In genomic region chr19:38543807-38544568, GRCh38 we compare ENCODE assay signal across 8 cellular contexts.
DNase-seq lines count a peak whose midpoint lies in the region; ATAC-seq lines count a peak whose summit lies in the region.

No MANE protein-coding gene starts in this region.

- no peaks in the 10 kb centered on the region for H3K36me3 ChIP-seq in trophoblast cell (ENCODE audit: control insufficient read depth in 1 of 2, insufficient read depth in 2 of 2, low read length in 2 of 2)

- peaks cover 10% of the 10 kb centered on the region for H3K9me3 Mint-ChIP-seq in activated T-helper 2 cell treated with anti-CD3 and anti-CD28 coated beads, Interferon-gamma antibody, Interleukin-2, Interleukin-4, amounts not matched to agents 10 μg/mL and 5 μg/mL and 100 μg/mL, durations not matched to agents 14 hours and 24 hours and 36 hours

- no peak overlapping the region for H3K9ac ChIP-seq in trophoblast cell (ENCODE audit: low read length)

- no peak overlapping the region for H3K23ac ChIP-seq in trophoblast cell (ENCODE audit: low read length)

- no peak overlapping the region for H4K8ac ChIP-seq in trophoblast cell (ENCODE audit: low read depth, low read length)

- H3K9me3 ChIP-seq in trophoblast cell (ENCODE audit: insufficient read depth, low read depth, low read length) = no peaks in the 10 kb centered on the region

- ATAC-seq in GM18858 (IDR thresholded peaks at IDR 0.05; ENCODE audit: unreplicated experiment) (no peak), HG02571 (IDR thresholded peaks at IDR 0.05; ENCODE audit: unreplicated experiment) (no peak)

- H3K36me3 Mint-ChIP-seq in activated T-helper 2 cell treated with anti-CD3 and anti-CD28 coated beads, Interferon-gamma antibody, Interleukin-2, Interleukin-4, amounts not matched to agents 10 μg/mL and 5 μg/mL and 100 μg/mL, durations not matched to agents 14 hours and 24 hours and 36 hours (ENCODE audit: low read depth) = peaks cover 6% of the 10 kb centered on the region

- no peak overlapping the region for H3K4ac ChIP-seq in trophoblast cell (ENCODE audit: low read depth, low read length)

- peak overlapping the region; percentile 32 for H3K4me3 Mint-ChIP-seq in activated T-helper 2 cell treated with anti-CD3 and anti-CD28 coated beads, Interferon-gamma antibody, Interleukin-2, Interleukin-4, amounts not matched to agents 10 μg/mL and 5 μg/mL and 100 μg/mL, durations not matched to agents 14 hours and 24 hours and 36 hours (ENCODE audit: low read depth)

- no peak overlapping the region for H2AK5ac ChIP-seq in trophoblast cell (ENCODE audit: low read length)

- H3K27me3 Mint-ChIP-seq in activated T-helper 2 cell treated with anti-CD3 and anti-CD28 coated beads, Interferon-gamma antibody, Interleukin-2, Interleukin-4, amounts not matched to agents 10 μg/mL and 5 μg/mL and 100 μg/mL, durations not matched to agents 14 hours and 24 hours and 36 hours (ENCODE audit: low read depth) = no peaks in the 10 kb centered on the region

- H2BK12ac ChIP-seq in trophoblast cell (ENCODE audit: low read length) = no peak overlapping the region

- H4K12ac ChIP-seq in trophoblast cell (ENCODE audit: low read depth, low read length) = no peak overlapping the region

- H3K79me1 ChIP-seq in trophoblast cell (ENCODE audit: low read length) = no peaks in the 10 kb centered on the region

- peak overlapping the region; percentile 69 for H3K27ac Mint-ChIP-seq in activated T-helper 2 cell treated with anti-CD3 and anti-CD28 coated beads, Interferon-gamma antibody, Interleukin-2, Interleukin-4, amounts not matched to agents 10 μg/mL and 5 μg/mL and 100 μg/mL, durations not matched to agents 14 hours and 24 hours and 36 hours

- H3K4me1 Mint-ChIP-seq in activated T-helper 2 cell treated with anti-CD3 and anti-CD28 coated beads, Interferon-gamma antibody, Interleukin-2, Interleukin-4, amounts not matched to agents 10 μg/mL and 5 μg/mL and 100 μg/mL, durations not matched to agents 14 hours and 24 hours and 36 hours (ENCODE audit: low read depth) = peaks cover 27% of the 10 kb centered on the region

- H4K91ac ChIP-seq in trophoblast cell (ENCODE audit: low read depth, low read length) = no peak overlapping the region

- DNase-seq in DMS153 (lab: John Stamatoyannopoulos, UW) = peak; percentile 45
- DNase-seq in GOT3 (lab: John Stamatoyannopoulos, UW) = peak; percentile 39
- peak; percentile 68 for DNase-seq in NCI-H526 treated with DMSO at 0.1 percent for 48 hours (lab: John Stamatoyannopoulos, UW)
- DNase-seq in activated T-helper 2 cell treated with anti-CD3 and anti-CD28 coated beads, Interferon-gamma antibody, Interleukin-2, Interleukin-4, amounts not matched to agents 10 μg/mL and 5 μg/mL and 100 μg/mL, durations not matched to agents 14 hours and 24 hours and 36 hours (ENCODE audit: low spot score) = peak; percentile 19
- peak; percentile 83 for DNase-seq in globus pallidus (ENCODE audit: low spot score)
- peak; percentile 90 to 95 for DNase-seq in trophoblast cell

- peaks cover 0 to 4% of the 10 kb centered on the region in 2 experiments for H3K4me1 ChIP-seq in trophoblast cell (ENCODE audit: control insufficient read depth in 1 of 2, insufficient read depth in 2 of 2, low read length in 2 of 2)

- H3K18ac ChIP-seq in trophoblast cell (ENCODE audit: low read length) = no peak overlapping the region

- H3K4me2 ChIP-seq in trophoblast cell (ENCODE audit: low read length) = no peak overlapping the region

- H2BK120ac ChIP-seq in trophoblast cell (ENCODE audit: insufficient read depth, low read length, poor library complexity) = no peak overlapping the region

- no peak overlapping the region for H3K4me3 ChIP-seq in trophoblast cell (ENCODE audit: low read depth, low read length)

- no CpG with 5 or more reads among the region's 21 CpGs for WGBS in trophoblast cell (ENCODE audit: extremely low coverage, insufficient coverage, insufficient read length)

- no peak overlapping the region for H2AFZ ChIP-seq in trophoblast cell (ENCODE audit: insufficient read depth, low read length, poor library complexity)

- no peaks in the 10 kb centered on the region for H3K79me2 ChIP-seq in trophoblast cell (ENCODE audit: control insufficient read depth, insufficient read depth, low read length, poor library complexity)

- no peaks in the 10 kb centered on the region for H3K27me3 ChIP-seq in trophoblast cell (ENCODE audit: insufficient read depth, low read length)

- H3K14ac ChIP-seq in trophoblast cell (ENCODE audit: low read length) = no peak overlapping the region

- intact Hi-C loops in activated T-helper 2 cell treated with anti-CD3 and anti-CD28 coated beads, Interferon-gamma antibody, Interleukin-2, Interleukin-4, amounts not matched to agents 10 μg/mL and 5 μg/mL and 100 μg/mL, durations not matched to agents 14 hours and 24 hours and 36 hours (cut with micrococcal nuclease) = loop anchor here (1.0 kb wide), 3 partner anchors 15 to 90 kb away; partner anchors contain the start of gene MAP4K1

- H2BK5ac ChIP-seq in trophoblast cell (ENCODE audit: low read depth, low read length, poor library complexity) = no peak overlapping the region

- no peak overlapping the region for H3K27ac ChIP-seq in trophoblast cell (ENCODE audit: low read depth, low read length)

Comparison
In these comparisons a context has a peak if more than half of its experiments do, and no peak if none do; other contexts are left out.
1. DNase-seq: peak in every context shown above with its lines; median percentile 92 in trophoblast cell; 83 in globus pallidus; 68 in NCI-H526 treated with DMSO at 0.1 percent for 48 hours; 45 in DMS153; 39 in GOT3; 19 in activated T-helper 2 cell treated with anti-CD3 and anti-CD28 coated beads, Interferon-gamma antibody, Interleukin-2, Interleukin-4, amounts not matched to agents 10 μg/mL and 5 μg/mL and 100 μg/mL, durations not matched to agents 14 hours and 24 hours and 36 hours.